In the genomic region with DNA sequence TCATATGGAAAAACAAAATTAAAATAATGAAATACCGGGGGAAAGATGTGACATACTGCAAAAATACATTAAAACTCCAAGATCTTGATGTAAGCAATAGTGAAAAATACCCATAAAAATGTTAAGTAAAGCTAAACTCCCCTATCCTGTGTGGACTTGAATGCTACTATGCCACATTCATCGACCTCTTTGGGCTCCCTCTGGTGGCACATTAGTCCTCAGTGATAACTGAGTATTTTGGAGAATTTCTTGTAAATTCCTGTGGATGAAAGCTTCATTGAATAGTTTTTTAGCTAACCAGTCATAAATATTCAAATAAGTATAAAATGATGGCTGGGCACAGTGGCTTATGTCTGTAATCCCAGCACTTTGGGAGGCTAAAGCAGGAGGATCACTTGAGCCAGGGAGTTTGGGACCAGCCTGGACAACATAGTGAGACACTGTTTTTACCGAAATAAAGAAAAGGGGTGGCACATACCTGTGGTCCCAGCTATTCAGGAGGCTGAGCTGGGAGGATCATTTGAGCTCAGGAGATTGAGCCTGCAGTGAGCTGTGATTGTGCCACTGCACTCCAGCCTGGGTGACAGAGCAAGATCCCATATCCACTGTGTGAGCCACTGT, we compare ENCODE assay signal across 8 cellular contexts. TPM values are rescaled to one million over a fixed set of nuclear protein-coding genes. Genes with fewer than 3 reads are reported as not detected.
DNase-seq lines count a peak whose midpoint lies in the region; TF ChIP-seq lines count a peak whose summit lies in the region.

No MANE protein-coding gene starts in this region.

- H3K36me3 ChIP-seq in Karpas-422 (ENCODE audit: insufficient read depth, low read length), result no peaks in the 10 kb centered on the region
- no peaks in the 10 kb centered on the region for H3K36me3 ChIP-seq in WERI-Rb-1
- no peaks in the 10 kb centered on the region for H3K36me3 ChIP-seq in mesendoderm (ENCODE audit: control insufficient read depth, insufficient read depth, low read length)

- H3K9me2 ChIP-seq in Karpas-422 (replicated peaks; ENCODE audit: insufficient read depth, low read length), result no peaks in the 10 kb centered on the region

- no peaks in the 10 kb centered on the region for H3K36me3 Mint-ChIP-seq in type B pancreatic cell

- H3K4me3 ChIP-seq in Karpas-422 (ENCODE audit: low read length) (no peak overlapping the region), WERI-Rb-1 (ENCODE audit: low read depth, low read length) (no peak overlapping the region), mesendoderm (ENCODE audit: low read length) (no peak overlapping the region)

- H3K27ac Mint-ChIP-seq in type B pancreatic cell, result no peak overlapping the region

- H4K5ac ChIP-seq in mesendoderm (ENCODE audit: low read length), result no peak overlapping the region

- H3K56ac ChIP-seq in mesendoderm (ENCODE audit: low read length), result no peak overlapping the region

- H3K27me3 ChIP-seq in Karpas-422 (ENCODE audit: low read length) (no peaks in the 10 kb centered on the region), WERI-Rb-1 (ENCODE audit: insufficient read depth, low read depth, severe bottlenecking) (no peaks in the 10 kb centered on the region), mesendoderm (ENCODE audit: insufficient read depth, low read length, poor library complexity) (no peaks in the 10 kb centered on the region)

- H3K9me3 Mint-ChIP-seq in type B pancreatic cell, result no peaks in the 10 kb centered on the region

- H3K27me3 Mint-ChIP-seq in type B pancreatic cell, result no peaks in the 10 kb centered on the region

- no CpG with 5 or more reads among the region's 3 CpGs for WGBS in mesendoderm (ENCODE audit: extremely low coverage, insufficient coverage, low lambda C conversion rate)

- DNase-seq in AG08395 (ENCODE audit: low spot score), result peak; percentile 59
- DNase-seq in GM13977 (ENCODE audit: low spot score), result peak; percentile 52
- peak; percentile 89 for DNase-seq in Karpas-422
- peak; percentile 30 for DNase-seq in WERI-Rb-1
- DNase-seq in dermis blood vessel endothelial cell, result peak; percentile 81
- DNase-seq in mesendoderm, result peak; percentile 52
- DNase-seq in type B pancreatic cell (ENCODE audit: extremely low spot score, unreplicated experiment), result no peak
- no peak for DNase-seq in NCI-H1930 (lab: John Stamatoyannopoulos, UW)

- H3K23ac ChIP-seq in mesendoderm (ENCODE audit: low read length), result no peak overlapping the region

- no peak overlapping the region for H3K4me3 Mint-ChIP-seq in type B pancreatic cell

- no peak overlapping the region for H3K27ac ChIP-seq in Karpas-422 (ENCODE audit: low read length)
- no peak overlapping the region for H3K27ac ChIP-seq in WERI-Rb-1
- no peak overlapping the region for H3K27ac ChIP-seq in mesendoderm (ENCODE audit: low read depth, low read length)

- no peaks in the 10 kb centered on the region for H4K20me1 ChIP-seq in Karpas-422 (ENCODE audit: insufficient read depth, low read depth, low read length)

- H3K4me2 ChIP-seq in Karpas-422 (ENCODE audit: low read depth, low read length, poor library complexity, severe bottlenecking) (no peak overlapping the region), mesendoderm (ENCODE audit: low read length) (no peak overlapping the region)

- no peak overlapping the region for H2BK120ac ChIP-seq in mesendoderm (ENCODE audit: low read depth, low read length)

- H2AFZ ChIP-seq in Karpas-422 (ENCODE audit: low read length), result no peak overlapping the region

- no peak overlapping the region for H4K8ac ChIP-seq in mesendoderm (ENCODE audit: low read depth, low read length)

- H3K79me1 ChIP-seq in mesendoderm (ENCODE audit: low read length), result no peaks in the 10 kb centered on the region

- H2BK5ac ChIP-seq in mesendoderm (ENCODE audit: low read length), result no peak overlapping the region

- TF ChIP-seq CTCF in GM13977 (IDR thresholded peaks at IDR 0.05; ENCODE audit: extremely low read depth, insufficient read depth, missing control alignments), result peak; percentile 59
- peak; percentile 29; the same call in 1 of the 2 replicates for TF ChIP-seq CTCF in WERI-Rb-1 (IDR thresholded peaks at IDR 0.05; ENCODE audit: low read depth, low read length)
- peak; percentile 78 for TF ChIP-seq CTCF in type B pancreatic cell (conservative IDR thresholded peaks at IDR 0.05)

- H3K4me1 ChIP-seq in Karpas-422 (ENCODE audit: low read length), result no peaks in the 10 kb centered on the region
- H3K4me1 ChIP-seq in mesendoderm (ENCODE audit: control insufficient read depth, low read depth, low read length), result no peaks in the 10 kb centered on the region

- H3K9me3 ChIP-seq in Karpas-422 (ENCODE audit: low read length), result no peaks in the 10 kb centered on the region
- no peaks in the 10 kb centered on the region for H3K9me3 ChIP-seq in WERI-Rb-1 (ENCODE audit: severe bottlenecking)

- peaks cover 10% of the 10 kb centered on the region for H3K4me1 Mint-ChIP-seq in type B pancreatic cell (ENCODE audit: unreplicated experiment)

- H3K79me2 ChIP-seq in Karpas-422 (ENCODE audit: low read length) (no peaks in the 10 kb centered on the region), mesendoderm (ENCODE audit: control insufficient read depth, insufficient read depth, low read length) (no peaks in the 10 kb centered on the region)

- in situ Hi-C loops in GM13977 (cut with MboI; ENCODE audit: low pct_unique_long_range_greater_than_20kb, low sequenced_read_pairs, unreplicated experiment), result loop anchor here (10.0 to 25.0 kb wide), 2 partner anchors 115 to 383 kb away; no protein-coding TSS in a partner anchor

- H3K18ac ChIP-seq in mesendoderm (ENCODE audit: low read length), result no peak overlapping the region

- H3K9ac ChIP-seq in Karpas-422 (ENCODE audit: low read length) (no peak overlapping the region), mesendoderm (ENCODE audit: low read length) (no peak overlapping the region)

- no peak overlapping the region for H2AK5ac ChIP-seq in mesendoderm (ENCODE audit: low read length)

- no peak overlapping the region for H2BK15ac ChIP-seq in mesendoderm (replicated peaks; ENCODE audit: low read depth)

- H3K4ac ChIP-seq in mesendoderm (ENCODE audit: low read depth, low read length), result no peak overlapping the region

RNA-seq across cellular contexts. Expression of gene SGPP1, which starts 42.4 kb away (rescaled TPM):
- 86.2 and 185 TPM in 2 replicates for total RNA-seq in Karpas-422 (2014; rRNA removed; shearing (Covaris generic); ENCODE audit: low replicate concordance)
- total RNA-seq in dermis blood vessel endothelial cell, result 11.1 and 13.7 TPM in 2 replicates
- 5.6 TPM for polyA plus RNA-seq in mesendoderm (2013, experiment 1 of 2)
- 6.3 TPM for polyA plus RNA-seq in mesendoderm (2013, experiment 2 of 2)
- total RNA-seq in type B pancreatic cell (ENCODE audit: low replicate concordance), result 8.2 and 8.7 TPM in 2 replicates

Comparison
In these comparisons a context has a peak if more than half of its experiments do, and no peak if none do; other contexts are left out.
1. DNase-seq: peak in AG08395 (single experiment), GM13977 (single experiment), Karpas-422 (single experiment), WERI-Rb-1 (single experiment), dermis blood vessel endothelial cell (single experiment) and mesendoderm (single experiment); none in type B pancreatic cell (single experiment) and NCI-H1930 (0 of 2).
2. Peak in every context shown above with its lines, with median percentiles within 50 percentile points of each other: CTCF ChIP-seq.